In the genomic region with DNA sequence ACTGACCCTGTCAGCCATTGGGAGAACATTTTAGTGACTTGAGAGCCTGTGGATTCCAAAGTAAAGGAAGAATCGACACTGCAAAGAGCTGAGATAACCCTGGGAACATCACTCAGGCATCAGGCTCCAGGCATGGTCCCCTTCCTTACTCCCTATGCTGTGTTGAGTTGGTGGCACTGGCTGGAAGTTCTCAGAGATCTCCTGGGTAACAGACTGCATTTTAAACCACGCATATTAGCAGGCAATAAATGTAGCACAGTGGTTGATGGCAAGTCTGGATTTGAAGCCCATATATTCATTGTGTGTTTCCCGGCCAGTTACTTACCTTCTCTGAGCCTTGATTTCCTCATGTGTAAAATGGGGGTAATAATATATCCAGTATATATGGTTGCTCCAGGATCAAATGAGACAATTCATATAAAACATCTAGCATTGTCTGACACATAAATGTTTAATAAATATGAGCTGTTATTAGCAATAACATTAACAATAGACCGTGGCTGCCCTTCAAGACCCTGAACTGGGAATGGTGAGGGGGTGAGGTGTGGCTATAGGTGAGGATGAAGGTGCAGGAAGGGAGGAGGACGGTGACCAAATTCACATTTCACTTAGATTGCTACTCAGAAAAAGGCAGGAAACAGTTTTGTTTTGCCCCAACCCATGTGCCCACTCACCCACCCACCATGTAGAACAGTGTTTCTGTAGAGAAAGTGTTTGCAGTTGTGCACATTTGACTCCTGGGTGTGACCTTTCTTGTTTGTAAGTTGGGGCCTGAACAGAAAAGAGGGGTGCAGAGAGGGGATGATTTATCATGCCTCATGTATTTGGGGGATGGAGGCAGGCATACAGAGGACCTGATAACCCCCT, we compare ENCODE assay signal across 9 cellular contexts. TPM values are rescaled to one million over a fixed set of nuclear protein-coding genes. Genes with fewer than 3 reads are reported as not detected.
DNase-seq lines count a peak whose midpoint lies in the region; ATAC-seq and TF ChIP-seq lines count a peak whose summit lies in the region.
"Had no signal": no experiment of that assay in that cellular context is flagged by ENCODE, and none has a peak within 500 bp of the region (broad histone marks: within the 10 kb centered on the region; RNA-seq: fewer than 3 reads in every experiment).

No MANE protein-coding gene starts in this region.

- peaks cover 33 to 74% of the 10 kb centered on the region in 2 donors for H3K4me1 ChIP-seq in left lung

- H3K27me3 Mint-ChIP-seq in activated naive CD8-positive, alpha-beta T cell treated with anti-CD3 and anti-CD28 coated beads, Interleukin-2, amount 10 ng/mL, durations not matched to agents 7 days and 5 days = no peaks in the 10 kb centered on the region
- H3K27me3 Mint-ChIP-seq in CD14-positive monocyte (ENCODE audit: low read depth in 3 of 3) = peaks cover 38 to 58% (median 51%) of the 10 kb centered on the region in 3 donors

- H3K27ac ChIP-seq in left lung = peak overlapping the region; percentile 92 to 96
- peak overlapping the region; percentile 89 for H3K27ac ChIP-seq in substantia nigra (ENCODE audit: low read depth, low read length, poor library complexity, severe bottlenecking)

- H3K27ac Mint-ChIP-seq in activated naive CD8-positive, alpha-beta T cell treated with anti-CD3 and anti-CD28 coated beads, Interleukin-2, amount 10 ng/mL, durations not matched to agents 7 days and 5 days = peak overlapping the region; percentile 91
- peak overlapping the region in 1 of 7 donors; percentile 63 for H3K27ac Mint-ChIP-seq in CD14-positive monocyte

- peak overlapping the region; percentile 82 to 88 for H3K4me3 ChIP-seq in left lung

- no peak for ATAC-seq in activated naive CD8-positive, alpha-beta T cell treated with anti-CD3 and anti-CD28 coated beads, Interleukin-2, amount 10 ng/mL, durations not matched to agents 7 days and 5 days (ENCODE audit: low read depth)
- ATAC-seq in left lung = no peak

- H3K4me3 Mint-ChIP-seq in activated naive CD8-positive, alpha-beta T cell treated with anti-CD3 and anti-CD28 coated beads, Interleukin-2, amount 10 ng/mL, durations not matched to agents 7 days and 5 days = peak overlapping the region; percentile 85
- peak overlapping the region in 1 of 2 donors; percentile 59 for H3K4me3 Mint-ChIP-seq in CD14-positive monocyte

- H3K9me3 ChIP-seq in left lung = no peaks in the 10 kb centered on the region

- intact Hi-C loops in left lung (cut with DNase I) = no loop called here
- intact Hi-C loops in CD14-positive monocyte (cut with micrococcal nuclease) = no loop called here

- H3K36me3 Mint-ChIP-seq in activated naive CD8-positive, alpha-beta T cell treated with anti-CD3 and anti-CD28 coated beads, Interleukin-2, amount 10 ng/mL, durations not matched to agents 7 days and 5 days = peaks cover 22% of the 10 kb centered on the region
- H3K36me3 Mint-ChIP-seq in CD14-positive monocyte = peaks cover 0 to 10% of the 10 kb centered on the region in 2 donors

- H3K27me3 ChIP-seq in left lung = peaks cover 0 to 33% of the 10 kb centered on the region in 2 donors

- TF ChIP-seq CTCF in left lung (IDR thresholded peaks at IDR 0.05) = no peak
- no peak for TF ChIP-seq CTCF in CD14-positive monocyte (IDR thresholded peaks at IDR 0.05)

- no peaks in the 10 kb centered on the region for H3K9me3 Mint-ChIP-seq in activated naive CD8-positive, alpha-beta T cell treated with anti-CD3 and anti-CD28 coated beads, Interleukin-2, amount 10 ng/mL, durations not matched to agents 7 days and 5 days
- peaks cover 0 to 4% (median 2%) of the 10 kb centered on the region in 7 donors for H3K9me3 Mint-ChIP-seq in CD14-positive monocyte

- peaks cover 67% of the 10 kb centered on the region for H3K4me1 Mint-ChIP-seq in activated naive CD8-positive, alpha-beta T cell treated with anti-CD3 and anti-CD28 coated beads, Interleukin-2, amount 10 ng/mL, durations not matched to agents 7 days and 5 days
- H3K4me1 Mint-ChIP-seq in CD14-positive monocyte = peaks cover 9% of the 10 kb centered on the region

- no peaks in the 10 kb centered on the region for H3K36me3 ChIP-seq in left lung

- peak; percentile 43 for DNase-seq in activated CD4-positive, alpha-beta T cell treated with anti-CD3 and anti-CD28 coated beads for 48 hours
- DNase-seq in activated CD4-positive, alpha-beta T cell treated with anti-CD3 and anti-CD28 coated beads, Interleukin-2, amount 50 U/mL, for 1 hour = no peak
- DNase-seq in activated naive CD8-positive, alpha-beta T cell treated with anti-CD3 and anti-CD28 coated beads, Interleukin-2, amount 10 ng/mL, durations not matched to agents 7 days and 5 days = peak; percentile 30
- DNase-seq in left lung (peak in 1 of 2 donors; percentile 5), substantia nigra (lab: John Stamatoyannopoulos, UW) (no peak), CD14-positive monocyte (ENCODE audit: low spot score) (no peak), NCI-H82 (lab: John Stamatoyannopoulos, UW) (no peak), SK-N-DZ (ENCODE audit: low spot score) (no peak)
- DNase-seq: T-helper 9 cell had no signal

- POLR2A ChIA-PET in activated naive CD8-positive, alpha-beta T cell treated with anti-CD3 and anti-CD28 coated beads, Interleukin-2, amount 10 ng/mL, durations not matched to agents 7 days and 5 days (lab: Charles Lee) = interaction anchor here (0.7 to 17.2 kb wide), 6 partner anchors 8 to 553 kb away, joined by 3 to 505 read pairs (median 4); no protein-coding TSS in a partner anchor

RNA-seq across cellular contexts. Expression of a gene that starts 2.1 kb away (rescaled TPM):
- total RNA-seq in activated naive CD8-positive, alpha-beta T cell treated with anti-CD3 and anti-CD28 coated beads, Interleukin-2, amount 10 ng/mL, durations not matched to agents 7 days and 5 days = 100 to 1,000 TPM; 419 to 425 TPM
- 100 to 1,000 TPM in 1 of 2 donors, 10 to 100 TPM in 1; 64.9 to 121 TPM for total RNA-seq in left lung
- polyA plus RNA-seq in CD14-positive monocyte = 1 to 10 TPM in 1 of 2 donors, under 1 TPM in 1; 0.33 to 1.0 TPM
- polyA plus RNA-seq in SK-N-DZ (2014; cell fraction: cytosol; rRNA removed) = 137 and 176 TPM in 2 replicates
- polyA plus RNA-seq in SK-N-DZ (2014; cell fraction: nucleus; rRNA removed) = 1,191 and 1,360 TPM in 2 replicates

Comparison
In these comparisons a context has a peak if more than half of its experiments do, and no peak if none do; other contexts are left out.
1. DNase-seq: peak in activated CD4-positive, alpha-beta T cell treated with anti-CD3 and anti-CD28 coated beads for 48 hours (single experiment) and activated naive CD8-positive, alpha-beta T cell treated with anti-CD3 and anti-CD28 coated beads, Interleukin-2, amount 10 ng/mL, durations not matched to agents 7 days and 5 days (single experiment); none in activated CD4-positive, alpha-beta T cell treated with anti-CD3 and anti-CD28 coated beads, Interleukin-2, amount 50 U/mL, for 1 hour (single experiment), substantia nigra (0 of 49), CD14-positive monocyte (single experiment), NCI-H82 (single experiment) and SK-N-DZ (single experiment).